In genomic region chr17:44924107-44924544, GRCh38 we compare ENCODE assay signal across 21 cellular contexts. TPM values are rescaled to one million over a fixed set of nuclear protein-coding genes. Genes with fewer than 3 reads are reported as not detected.
DNase-seq lines count a peak whose midpoint lies in the region; ATAC-seq and TF ChIP-seq lines count a peak whose summit lies in the region.
"Had no signal": no experiment of that assay in that cellular context is flagged by ENCODE, and none has a peak within 500 bp of the region (broad histone marks: within the 10 kb centered on the region; RNA-seq: fewer than 3 reads in every experiment).

No MANE protein-coding gene starts in this region.

- no peak for TF ChIP-seq RAD21 in HCT116 (IDR thresholded peaks at IDR 0.05; ENCODE audit: low read depth)

- POLR2A ChIA-PET in HCT116 (lab: Charles Lee), result no interaction called here
- POLR2A ChIA-PET in PC-9 (lab: Charles Lee; ENCODE audit: unreplicated experiment), result no interaction called here

- BruUV-seq in HCT116 (replicated peaks; lab: Mats Ljungman, UMichigan), result TSS peak; percentile 17
- BruUV-seq in PC-9 (replicated peaks; lab: Mats Ljungman, UMichigan), result no TSS peak

- peaks cover 12% of the 10 kb centered on the region for H3K27me3 Mint-ChIP-seq in nephron progenitor cell (ENCODE audit: low read depth, poor library complexity)
- H3K27me3 Mint-ChIP-seq in stimulated activated naive CD8-positive, alpha-beta T cell treated with anti-CD3 and anti-CD28 coated beads, Interleukin-15, amount 100 ng/mL, for 72 hours, result peaks cover 38% of the 10 kb centered on the region

- no peaks in the 10 kb centered on the region for H3K9me3 Mint-ChIP-seq in nephron progenitor cell
- H3K9me3 Mint-ChIP-seq in stimulated activated naive CD8-positive, alpha-beta T cell treated with anti-CD3 and anti-CD28 coated beads, Interleukin-15, amount 100 ng/mL, for 72 hours, result no peaks in the 10 kb centered on the region
- H3K9me3 Mint-ChIP-seq: activated naive CD4-positive, alpha-beta T cell treated with anti-CD3 and anti-CD28 coated beads, Interleukin-2, amount 50 U/mL, for 72 hours; neural crest cell had no signal

- peaks cover 16% of the 10 kb centered on the region; the same call in 1 of the 2 replicates for H3F3A ChIP-seq in PC-9 (ENCODE audit: insufficient read depth, low read depth)

- H3K36me3 ChIP-seq in HCT116 (ENCODE audit: control insufficient read depth in 1 of 2, insufficient read depth in 2 of 2, low read length in 2 of 2) (peaks cover 26 to 34% of the 10 kb centered on the region in 2 experiments), Peyer's patch (no peaks in the 10 kb centered on the region), PC-9 (ENCODE audit: low read depth) (peaks cover 9% of the 10 kb centered on the region)
- H3K36me3 ChIP-seq: heart left ventricle had no signal

- peaks cover 30% of the 10 kb centered on the region for H3K4me1 Mint-ChIP-seq in nephron progenitor cell
- H3K4me1 Mint-ChIP-seq in stimulated activated naive CD8-positive, alpha-beta T cell treated with anti-CD3 and anti-CD28 coated beads, Interleukin-15, amount 100 ng/mL, for 72 hours, result peaks cover 12% of the 10 kb centered on the region
- H3K4me1 Mint-ChIP-seq: activated CD4-positive, alpha-beta T cell treated with anti-CD3 and anti-CD28 coated beads for 36 hours had no signal

- no peaks in the 10 kb centered on the region for H3K9me2 ChIP-seq in HCT116 (ENCODE audit: insufficient read depth)
- H3K9me2 ChIP-seq in PC-9 (ENCODE audit: insufficient read depth), result no peaks in the 10 kb centered on the region

- H3K36me3 Mint-ChIP-seq in nephron progenitor cell (ENCODE audit: low read depth), result peaks cover 21% of the 10 kb centered on the region

- H3K4me3 Mint-ChIP-seq in nephron progenitor cell, result no peak overlapping the region
- H3K4me3 Mint-ChIP-seq in stimulated activated naive CD8-positive, alpha-beta T cell treated with anti-CD3 and anti-CD28 coated beads, Interleukin-15, amount 100 ng/mL, for 72 hours, result no peak overlapping the region
- H3K4me3 Mint-ChIP-seq: activated CD4-positive, alpha-beta T cell treated with anti-CD3 and anti-CD28 coated beads for 36 hours; neural crest cell had no signal

- H3K27ac ChIP-seq in HCT116 (ENCODE audit: low read depth, low read length) (no peak overlapping the region), Peyer's patch (no peak overlapping the region), PC-9 (no peak overlapping the region)
- H3K27ac ChIP-seq: BLaER1 treated with 17β-estradiol and CSF1 and Interleukin-3, amounts not matched to agents 10 nM and 100 nM; heart left ventricle; testis had no signal

- H3K9me3 ChIP-seq in HCT116 (ENCODE audit: control insufficient read depth in 1 of 2, insufficient read depth in 1 of 2, low read depth in 1 of 2, low read length in 2 of 2) (no peaks in the 10 kb centered on the region), Peyer's patch (no peaks in the 10 kb centered on the region), PC-9 (ENCODE audit: insufficient read depth, low read depth) (no peaks in the 10 kb centered on the region)
- H3K9me3 ChIP-seq: BLaER1 treated with 17β-estradiol and CSF1 and Interleukin-3, amounts not matched to agents 10 nM and 100 nM; heart left ventricle; testis had no signal

- intact Hi-C loops in HCT116 (cut with micrococcal nuclease), result no loop called here
- intact Hi-C loops in PC-9 (cut with micrococcal nuclease; ENCODE audit: unreplicated experiment), result loop anchor here (5.0 kb wide), 1 partner anchor 208 kb away; the partner anchor contains the start of gene PLCD3

- H3K4me2 ChIP-seq in HCT116 (ENCODE audit: low read length) (no peak overlapping the region), PC-9 (no peak overlapping the region)
- H3K4me2 ChIP-seq: BLaER1 treated with 17β-estradiol and CSF1 and Interleukin-3, amounts not matched to agents 10 nM and 100 nM had no signal

- no peak for TF ChIP-seq POLR2A in HCT116 (IDR thresholded peaks at IDR 0.05; ENCODE audit: borderline replicate concordance, extremely low read depth, insufficient read depth, insufficient read length)
- TF ChIP-seq POLR2A in Peyer's patch (IDR thresholded peaks at IDR 0.05), result no peak

- H3K9ac ChIP-seq in HCT116 (ENCODE audit: low read length), result no peak overlapping the region

- RAD21 ChIA-PET in HCT116 (lab: Charles Lee; ENCODE audit: low non-redundant PET in 1 of 2, low total read pairs in 2 of 2, uncharacterized antibody in 2 of 2, unreplicated experiment in 2 of 2), result no interaction called here

- CTCF ChIA-PET in HCT116 (lab: Charles Lee), result no interaction called here
- CTCF ChIA-PET in PC-9 (lab: Charles Lee), result interaction anchor here (0.6 kb wide), 1 partner anchor 91 kb away, joined by 3 read pairs; no protein-coding TSS in a partner anchor

- H3K27me3 ChIP-seq in HCT116 (ENCODE audit: insufficient read depth, low read length), result no peaks in the 10 kb centered on the region
- no peaks in the 10 kb centered on the region for H3K27me3 ChIP-seq in Peyer's patch
- peaks cover 8% of the 10 kb centered on the region; the same call in 1 of the 2 replicates for H3K27me3 ChIP-seq in PC-9 (ENCODE audit: insufficient read depth, low read depth)
- H3K27me3 ChIP-seq: testis had no signal

- H2AFZ ChIP-seq in HCT116 (ENCODE audit: low read depth, low read length, poor library complexity, severe bottlenecking) (no peak overlapping the region), PC-9 (no peak overlapping the region)

- H3K79me2 ChIP-seq in HCT116 (ENCODE audit: insufficient read depth, low read length) (no peaks in the 10 kb centered on the region), PC-9 (ENCODE audit: low read depth) (no peaks in the 10 kb centered on the region)

- peak overlapping the region; percentile 14 for H3K27ac Mint-ChIP-seq in nephron progenitor cell
- no peak overlapping the region for H3K27ac Mint-ChIP-seq in stimulated activated naive CD8-positive, alpha-beta T cell treated with anti-CD3 and anti-CD28 coated beads, Interleukin-15, amount 100 ng/mL, for 72 hours
- H3K27ac Mint-ChIP-seq: activated CD4-positive, alpha-beta T cell treated with anti-CD3 and anti-CD28 coated beads for 36 hours had no signal

- DNase-seq in DMS53 treated with DMSO at 0.1 percent for 48 hours (lab: John Stamatoyannopoulos, UW; ENCODE audit: unreplicated experiment) (peak; percentile 47), HCT116 (ENCODE audit: low read depth, low spot score) (no peak), Peyer's patch (peak in 2 of 3 donors; percentile 0 to 23), nephron progenitor cell (no peak), PC-9 (no peak)
- DNase-seq in stimulated activated naive CD8-positive, alpha-beta T cell treated with anti-CD3 and anti-CD28 coated beads, Interleukin-15, amount 100 ng/mL, for 72 hours, result no peak
- DNase-seq: activated CD4-positive, alpha-beta T cell treated with anti-CD3 and anti-CD28 coated beads for 36 hours; activated CD8-positive, alpha-beta memory T cell treated with anti-CD3 and anti-CD28 coated beads, Interleukin-2, amount 50 U/mL, for 48 hours; HCEC 1CT; islet precursor cell; mesenchymal stem cell; NCI-H1092; NCI-H526; RPMI8226; testis had no signal

- H3K4me1 ChIP-seq in HCT116 (ENCODE audit: control insufficient read depth in 1 of 2, insufficient read depth in 2 of 2, low read length in 2 of 2), result peaks cover 0 to 8% of the 10 kb centered on the region in 2 experiments; a peak in 2 of 4 replicates
- no peaks in the 10 kb centered on the region for H3K4me1 ChIP-seq in Peyer's patch
- H3K4me1 ChIP-seq in PC-9 (replicated peaks; ENCODE audit: insufficient read depth), result no peaks in the 10 kb centered on the region

- H4K20me1 ChIP-seq in HCT116 (ENCODE audit: insufficient read depth), result no peaks in the 10 kb centered on the region
- no peaks in the 10 kb centered on the region for H4K20me1 ChIP-seq in PC-9 (ENCODE audit: insufficient read depth)

- ATAC-seq in HCT116, result no peak
- ATAC-seq in stimulated activated naive CD8-positive, alpha-beta T cell treated with anti-CD3 and anti-CD28 coated beads, Interleukin-15, amount 100 ng/mL, for 72 hours, result no peak
- no peak for ATAC-seq in GM21529 (IDR thresholded peaks at IDR 0.05; ENCODE audit: unreplicated experiment)
- ATAC-seq: activated CD4-positive, alpha-beta T cell treated with anti-CD3 and anti-CD28 coated beads for 36 hours; activated naive CD4-positive, alpha-beta T cell treated with anti-CD3 and anti-CD28 coated beads, Interleukin-2, amount 50 U/mL, for 72 hours; heart left ventricle had no signal

- H3K4me3 ChIP-seq in HCT116 (replicated peaks in 1 of 2; ENCODE audit: low read depth in 1 of 2, low read length in 2 of 2) (no peak overlapping the region), Peyer's patch (no peak overlapping the region), PC-9 (no peak overlapping the region)
- H3K4me3 ChIP-seq: BLaER1 treated with 17β-estradiol and CSF1 and Interleukin-3, amounts not matched to agents 10 nM and 100 nM; heart left ventricle; testis had no signal

- TF ChIP-seq CTCF in HCT116 (IDR thresholded peaks at IDR 0.05 in 2 of 3, conservative IDR thresholded peaks at IDR 0.05 in 1 of 3; ENCODE audit: borderline replicate concordance in 1 of 3, insufficient read depth in 1 of 3, low read depth in 2 of 3, low read length in 2 of 3) (no peak), Peyer's patch (IDR thresholded peaks at IDR 0.05) (no peak), nephron progenitor cell (IDR thresholded peaks at IDR 0.05) (no peak), PC-9 (conservative IDR thresholded peaks at IDR 0.05) (no peak)

TF ChIP-seq in HCT116, 20 proteins besides CTCF, POLR2A, EP300 and RAD21 (continues in another document):
- TF ChIP-seq ZNF274 (IDR thresholded peaks at IDR 0.05; ENCODE audit: low read depth, low read length), result no peak
- no peak for TF ChIP-seq SIN3A (IDR thresholded peaks at IDR 0.05; ENCODE audit: low read depth)
- TF ChIP-seq POLR2AphosphoS5 (IDR thresholded peaks at IDR 0.05; ENCODE audit: low read depth, low read length), result peak; percentile 43; the same call in 1 of the 2 replicates

RNA-seq across cellular contexts. Expression of gene GFAP, which starts 8.8 kb away (rescaled TPM):
- total RNA-seq in HCT116 (2021; ENCODE audit: unreplicated experiment) (not detected), Peyer's patch (not detected), PC-9 (2021) (not detected in 2 replicates)
- polyA plus RNA-seq in HCT116 (2012), result 0.40 and 0.51 TPM in 2 replicates
- total RNA-seq: activated CD4-positive, alpha-beta T cell treated with anti-CD3 and anti-CD28 coated beads for 36 hours; activated naive CD4-positive, alpha-beta T cell treated with anti-CD3 and anti-CD28 coated beads, Interleukin-2, amount 50 U/mL, for 72 hours; neural crest cell; T-helper 1 cell treated with Interleukin-12 subunit alpha and Interleukin-12 subunit beta and Interleukin-4 antibody, amounts not matched to agents 30 ng/mL and 1 ng/mL, for 36 hours had no signal

RNA-seq across cellular contexts. Expression of gene KIF18B, which starts 23.4 kb away (rescaled TPM):
- total RNA-seq in HCT116 (2021; ENCODE audit: unreplicated experiment) (76.4 TPM), Peyer's patch (10 to 100 TPM in 1 of 4 donors, 1 to 10 TPM in 3; 3.4 to 40.4 (median 6.8) TPM), PC-9 (2021) (48.2 and 58.5 TPM in 2 replicates)
- polyA plus RNA-seq in HCT116 (2012), result 34.8 and 38.1 TPM in 2 replicates

RNA-seq across cellular contexts. Expression of gene EFTUD2, which starts 24.9 kb away (rescaled TPM):
- total RNA-seq in HCT116 (2021; ENCODE audit: unreplicated experiment), result 150 TPM
- 98.2 and 101 TPM in 2 replicates for polyA plus RNA-seq in HCT116 (2012)
- total RNA-seq in Peyer's patch, result 100 to 1,000 TPM in 1 of 4 donors, 10 to 100 TPM in 3; 43.3 to 176 (median 69.8) TPM
- total RNA-seq in PC-9 (2021), result 111 and 126 TPM in 2 replicates

RNA-seq across cellular contexts. Expression of gene C1QL1, which starts 44.0 kb away (rescaled TPM):
- total RNA-seq in HCT116 (2021; ENCODE audit: unreplicated experiment) (3.5 TPM), Peyer's patch (1 to 10 TPM in 1 of 4 donors, under 1 TPM in 1, not detected in 2; 0.67 to 3.3 TPM), PC-9 (2021) (0.93 and 1.3 TPM in 2 replicates)
- polyA plus RNA-seq in HCT116 (2012), result 3.6 and 4.2 TPM in 2 replicates

Comparison
In these comparisons a context has a peak if more than half of its experiments do, and no peak if none do; other contexts are left out.
1. DNase-seq: peak in DMS53 treated with DMSO at 0.1 percent for 48 hours (single experiment) and Peyer's patch (2 of 3); none in HCT116 (single experiment), nephron progenitor cell (single experiment), stimulated activated naive CD8-positive, alpha-beta T cell treated with anti-CD3 and anti-CD28 coated beads, Interleukin-15, amount 100 ng/mL, for 72 hours (0 of 2) and PC-9 (0 of 2).